1 cellular context compared by ENCODE assay signal in the genomic region with DNA sequence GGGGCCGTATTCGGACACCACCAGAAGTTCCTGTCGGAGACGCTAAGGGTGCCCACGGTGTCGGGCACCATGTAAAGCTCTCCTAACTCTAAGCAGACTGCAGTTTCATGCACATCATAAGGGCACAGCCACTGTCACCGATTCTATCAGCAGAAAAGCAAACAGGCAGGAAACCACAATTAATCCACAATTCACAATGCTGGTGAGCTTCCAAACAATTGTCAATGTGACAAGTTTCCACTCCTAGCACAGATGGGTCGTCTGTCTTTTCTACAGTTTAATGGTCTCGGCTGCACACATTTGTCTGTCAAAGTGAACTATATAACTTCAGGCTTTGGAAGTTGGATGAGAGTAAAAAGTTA.
TF ChIP-seq lines count a peak whose summit lies in the region.

No MANE protein-coding gene starts in this region.

TF ChIP-seq in GM12878, 131 proteins besides CTCF, POLR2A, EP300 and RAD21 (continued from another document):
- TF ChIP-seq, protein P1, sequence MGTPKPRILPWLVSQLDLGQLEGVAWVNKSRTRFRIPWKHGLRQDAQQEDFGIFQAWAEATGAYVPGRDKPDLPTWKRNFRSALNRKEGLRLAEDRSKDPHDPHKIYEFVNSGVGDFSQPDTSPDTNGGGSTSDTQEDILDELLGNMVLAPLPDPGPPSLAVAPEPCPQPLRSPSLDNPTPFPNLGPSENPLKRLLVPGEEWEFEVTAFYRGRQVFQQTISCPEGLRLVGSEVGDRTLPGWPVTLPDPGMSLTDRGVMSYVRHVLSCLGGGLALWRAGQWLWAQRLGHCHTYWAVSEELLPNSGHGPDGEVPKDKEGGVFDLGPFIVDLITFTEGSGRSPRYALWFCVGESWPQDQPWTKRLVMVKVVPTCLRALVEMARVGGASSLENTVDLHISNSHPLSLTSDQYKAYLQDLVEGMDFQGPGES (IDR thresholded peaks at IDR 0.05), result no peak
- TF ChIP-seq POLR2AphosphoS5 (IDR thresholded peaks at IDR 0.05; ENCODE audit: low read length) (no peak), SPI1 (IDR thresholded peaks at IDR 0.05; ENCODE audit: borderline replicate concordance, insufficient read depth, low read depth, low read length) (no peak), EZH2 (IDR thresholded peaks at IDR 0.05; ENCODE audit: borderline replicate concordance, control insufficient read depth, low read depth, low read length) (no peak), NR2F1 (conservative IDR thresholded peaks at IDR 0.05) (no peak), SIN3A (IDR thresholded peaks at IDR 0.05; ENCODE audit: low read depth, low read length) (no peak), BCL11A (IDR thresholded peaks at IDR 0.05; ENCODE audit: low read depth, low read length) (no peak), RCOR1 (conservative IDR thresholded peaks at IDR 0.05; ENCODE audit: low read depth, low read length) (no peak), RUNX3 (IDR thresholded peaks at IDR 0.05; ENCODE audit: low read length) (no peak), BMI1 (IDR thresholded peaks at IDR 0.05; ENCODE audit: borderline replicate concordance) (no peak), CREM (IDR thresholded peaks at IDR 0.05; ENCODE audit: low read depth) (no peak), CEBPB (IDR thresholded peaks at IDR 0.05; ENCODE audit: borderline replicate concordance in 1 of 2, low read depth in 2 of 2, low read length in 2 of 2) (no peak)
